1 cellular context compared by ENCODE assay signal in the genomic region with DNA sequence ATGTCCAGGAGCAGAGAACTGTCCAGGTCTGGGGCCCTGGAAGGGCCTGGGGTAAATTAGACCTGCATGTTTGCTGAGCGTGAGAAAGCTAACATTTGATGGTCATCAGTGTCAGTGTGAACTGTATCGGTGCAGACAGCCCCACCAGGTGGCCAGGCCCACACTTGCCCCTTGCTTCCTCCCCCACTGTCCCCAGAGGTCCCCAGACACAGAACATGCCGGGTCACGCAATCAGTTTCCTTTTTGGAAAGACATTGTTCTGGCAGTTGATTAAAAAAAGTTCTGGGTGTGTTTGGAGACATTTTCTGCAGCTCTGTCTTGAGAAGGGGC.
TF ChIP-seq lines count a peak whose summit lies in the region.

No MANE protein-coding gene starts in this region.

TF ChIP-seq in HepG2, 621 proteins besides CTCF, POLR2A, EP300 and RAD21 (continued from another document and continues in another):
- no peak for TF ChIP-seq ZNF646 (CRISPR knock-in tag; IDR thresholded peaks at IDR 0.05)
- no peak for TF ChIP-seq ZNF367 (CRISPR knock-in tag; IDR thresholded peaks at IDR 0.05; ENCODE audit: borderline replicate concordance)
- TF ChIP-seq ZNF512B (CRISPR knock-in tag; IDR thresholded peaks at IDR 0.05; ENCODE audit: borderline replicate concordance), result no peak
- TF ChIP-seq NFIB (CRISPR knock-in tag; IDR thresholded peaks at IDR 0.05; ENCODE audit: borderline replicate concordance), result no peak
- TF ChIP-seq, protein P1, sequence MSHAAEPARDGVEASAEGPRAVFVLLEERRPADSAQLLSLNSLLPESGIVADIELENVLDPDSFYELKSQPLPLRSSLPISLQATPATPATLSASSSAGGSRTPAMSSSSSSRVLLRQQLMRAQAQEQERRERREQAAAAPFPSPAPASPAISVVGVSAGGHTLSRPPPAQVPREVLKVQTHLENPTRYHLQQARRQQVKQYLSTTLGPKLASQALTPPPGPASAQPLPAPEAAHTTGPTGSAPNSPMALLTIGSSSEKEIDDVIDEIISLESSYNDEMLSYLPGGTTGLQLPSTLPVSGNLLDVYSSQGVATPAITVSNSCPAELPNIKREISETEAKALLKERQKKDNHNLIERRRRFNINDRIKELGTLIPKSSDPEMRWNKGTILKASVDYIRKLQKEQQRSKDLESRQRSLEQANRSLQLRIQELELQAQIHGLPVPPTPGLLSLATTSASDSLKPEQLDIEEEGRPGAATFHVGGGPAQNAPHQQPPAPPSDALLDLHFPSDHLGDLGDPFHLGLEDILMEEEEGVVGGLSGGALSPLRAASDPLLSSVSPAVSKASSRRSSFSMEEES (CRISPR knock-in tag; IDR thresholded peaks at IDR 0.05), result no peak
- TF ChIP-seq, protein P2, sequence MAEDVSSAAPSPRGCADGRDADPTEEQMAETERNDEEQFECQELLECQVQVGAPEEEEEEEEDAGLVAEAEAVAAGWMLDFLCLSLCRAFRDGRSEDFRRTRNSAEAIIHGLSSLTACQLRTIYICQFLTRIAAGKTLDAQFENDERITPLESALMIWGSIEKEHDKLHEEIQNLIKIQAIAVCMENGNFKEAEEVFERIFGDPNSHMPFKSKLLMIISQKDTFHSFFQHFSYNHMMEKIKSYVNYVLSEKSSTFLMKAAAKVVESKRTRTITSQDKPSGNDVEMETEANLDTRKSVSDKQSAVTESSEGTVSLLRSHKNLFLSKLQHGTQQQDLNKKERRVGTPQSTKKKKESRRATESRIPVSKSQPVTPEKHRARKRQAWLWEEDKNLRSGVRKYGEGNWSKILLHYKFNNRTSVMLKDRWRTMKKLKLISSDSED (CRISPR knock-in tag; IDR thresholded peaks at IDR 0.05), result no peak
- no peak for TF ChIP-seq MYPOP (CRISPR knock-in tag; IDR thresholded peaks at IDR 0.05)
- no peak for TF ChIP-seq ZFP62 (CRISPR knock-in tag; IDR thresholded peaks at IDR 0.05)
- no peak for TF ChIP-seq RBAK (CRISPR knock-in tag; IDR thresholded peaks at IDR 0.05)
- TF ChIP-seq ZNF232 (CRISPR knock-in tag; IDR thresholded peaks at IDR 0.05; ENCODE audit: borderline replicate concordance), result no peak
- TF ChIP-seq ZNF205 (CRISPR knock-in tag; IDR thresholded peaks at IDR 0.05), result no peak
- no peak for TF ChIP-seq MTA3 (CRISPR knock-in tag; IDR thresholded peaks at IDR 0.05)
- no peak for TF ChIP-seq ZNF703 (CRISPR knock-in tag; IDR thresholded peaks at IDR 0.05; ENCODE audit: borderline replicate concordance)
- TF ChIP-seq, protein P3, sequence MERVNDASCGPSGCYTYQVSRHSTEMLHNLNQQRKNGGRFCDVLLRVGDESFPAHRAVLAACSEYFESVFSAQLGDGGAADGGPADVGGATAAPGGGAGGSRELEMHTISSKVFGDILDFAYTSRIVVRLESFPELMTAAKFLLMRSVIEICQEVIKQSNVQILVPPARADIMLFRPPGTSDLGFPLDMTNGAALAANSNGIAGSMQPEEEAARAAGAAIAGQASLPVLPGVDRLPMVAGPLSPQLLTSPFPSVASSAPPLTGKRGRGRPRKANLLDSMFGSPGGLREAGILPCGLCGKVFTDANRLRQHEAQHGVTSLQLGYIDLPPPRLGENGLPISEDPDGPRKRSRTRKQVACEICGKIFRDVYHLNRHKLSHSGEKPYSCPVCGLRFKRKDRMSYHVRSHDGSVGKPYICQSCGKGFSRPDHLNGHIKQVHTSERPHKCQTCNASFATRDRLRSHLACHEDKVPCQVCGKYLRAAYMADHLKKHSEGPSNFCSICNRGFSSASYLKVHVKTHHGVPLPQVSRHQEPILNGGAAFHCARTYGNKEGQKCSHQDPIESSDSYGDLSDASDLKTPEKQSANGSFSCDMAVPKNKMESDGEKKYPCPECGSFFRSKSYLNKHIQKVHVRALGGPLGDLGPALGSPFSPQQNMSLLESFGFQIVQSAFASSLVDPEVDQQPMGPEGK (CRISPR knock-in tag; IDR thresholded peaks at IDR 0.05), result 0 out of 2 replicates have a peak, but pooled peaks have one; percentile 11
- TF ChIP-seq, protein P4, sequence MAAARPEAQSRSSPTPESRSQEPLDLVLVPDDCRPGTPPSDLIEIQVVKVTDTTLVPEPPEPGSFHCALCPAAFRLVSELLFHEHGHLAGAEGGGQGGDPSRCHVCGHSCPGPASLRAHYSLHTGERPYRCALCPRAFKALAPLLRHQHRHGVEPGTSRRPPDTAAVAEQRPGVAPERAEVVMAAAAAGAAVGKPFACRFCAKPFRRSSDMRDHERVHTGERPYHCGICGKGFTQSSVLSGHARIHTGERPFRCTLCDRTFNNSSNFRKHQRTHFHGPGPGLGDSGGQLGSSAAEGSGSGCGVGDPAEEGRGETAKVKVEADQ (CRISPR knock-in tag; IDR thresholded peaks at IDR 0.05; ENCODE audit: borderline replicate concordance), result no peak
- peak; percentile 52 for TF ChIP-seq MAX (IDR thresholded peaks at IDR 0.05)
- no peak for TF ChIP-seq ZNF780A (CRISPR knock-in tag; IDR thresholded peaks at IDR 0.05)
- no peak for TF ChIP-seq ZBTB43 (CRISPR knock-in tag; conservative IDR thresholded peaks at IDR 0.05)
- TF ChIP-seq NCOA2 (CRISPR knock-in tag; IDR thresholded peaks at IDR 0.05), result no peak
- TF ChIP-seq ZNF121 (CRISPR knock-in tag; IDR thresholded peaks at IDR 0.05), result no peak
- TF ChIP-seq CBX1 (IDR thresholded peaks at IDR 0.05; ENCODE audit: low read depth), result no peak
- no peak for TF ChIP-seq ZNF678 (CRISPR knock-in tag; IDR thresholded peaks at IDR 0.05)
- no peak for TF ChIP-seq MAF1 (CRISPR knock-in tag; IDR thresholded peaks at IDR 0.05; ENCODE audit: borderline replicate concordance)
- TF ChIP-seq ZNF441 (CRISPR knock-in tag; IDR thresholded peaks at IDR 0.05; ENCODE audit: borderline replicate concordance), result no peak
- no peak for TF ChIP-seq FOXA1 (IDR thresholded peaks at IDR 0.05)
- peak; percentile 66 for TF ChIP-seq FOXA1 (CRISPR knock-in tag; IDR thresholded peaks at IDR 0.05)
- TF ChIP-seq ZFX (CRISPR knock-in tag; IDR thresholded peaks at IDR 0.05; ENCODE audit: low read depth), result peak; percentile 64; the same call in 1 of the 2 replicates
- TF ChIP-seq STAG1 (CRISPR knock-in tag; IDR thresholded peaks at IDR 0.05), result peak; percentile 56
- TF ChIP-seq, protein P5, sequence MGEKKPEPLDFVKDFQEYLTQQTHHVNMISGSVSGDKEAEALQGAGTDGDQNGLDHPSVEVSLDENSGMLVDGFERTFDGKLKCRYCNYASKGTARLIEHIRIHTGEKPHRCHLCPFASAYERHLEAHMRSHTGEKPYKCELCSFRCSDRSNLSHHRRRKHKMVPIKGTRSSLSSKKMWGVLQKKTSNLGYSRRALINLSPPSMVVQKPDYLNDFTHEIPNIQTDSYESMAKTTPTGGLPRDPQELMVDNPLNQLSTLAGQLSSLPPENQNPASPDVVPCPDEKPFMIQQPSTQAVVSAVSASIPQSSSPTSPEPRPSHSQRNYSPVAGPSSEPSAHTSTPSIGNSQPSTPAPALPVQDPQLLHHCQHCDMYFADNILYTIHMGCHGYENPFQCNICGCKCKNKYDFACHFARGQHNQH (CRISPR knock-in tag; IDR thresholded peaks at IDR 0.05), result no peak
- TF ChIP-seq, protein P6, sequence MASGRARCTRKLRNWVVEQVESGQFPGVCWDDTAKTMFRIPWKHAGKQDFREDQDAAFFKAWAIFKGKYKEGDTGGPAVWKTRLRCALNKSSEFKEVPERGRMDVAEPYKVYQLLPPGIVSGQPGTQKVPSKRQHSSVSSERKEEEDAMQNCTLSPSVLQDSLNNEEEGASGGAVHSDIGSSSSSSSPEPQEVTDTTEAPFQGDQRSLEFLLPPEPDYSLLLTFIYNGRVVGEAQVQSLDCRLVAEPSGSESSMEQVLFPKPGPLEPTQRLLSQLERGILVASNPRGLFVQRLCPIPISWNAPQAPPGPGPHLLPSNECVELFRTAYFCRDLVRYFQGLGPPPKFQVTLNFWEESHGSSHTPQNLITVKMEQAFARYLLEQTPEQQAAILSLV (CRISPR knock-in tag; IDR thresholded peaks at IDR 0.05; ENCODE audit: borderline replicate concordance), result no peak
- TF ChIP-seq KLF13 (CRISPR knock-in tag; IDR thresholded peaks at IDR 0.05), result no peak
- no peak for TF ChIP-seq PLRG1 (conservative IDR thresholded peaks at IDR 0.05)
- TF ChIP-seq HOXD1 (CRISPR knock-in tag; IDR thresholded peaks at IDR 0.05), result no peak
